23 cellular contexts compared by ENCODE assay signal in genomic region chr19:11652056-11652455, GRCh38.
"Had no signal": no experiment of that assay in that cellular context is flagged by ENCODE, and none has a peak within 500 bp of the region (broad histone marks: within the 10 kb centered on the region; RNA-seq: fewer than 3 reads in every experiment).

No MANE protein-coding gene starts in this region.

- H3K9me3 ChIP-seq: pancreas had no signal

- DNase-seq: dermis blood vessel endothelial cell; effector memory CD4-positive, alpha-beta T cell; gastrocnemius medialis; head of caudate nucleus; left ventricle myocardium superior; lower lobe of right lung; naive B cell; pancreas; right lobe of liver; small intestine; stimulated activated CD4-positive, alpha-beta T cell treated with anti-CD3 and anti-CD28 coated beads, Interleukin-15, amount 100 ng/mL, for 24 hours; stimulated activated CD4-positive, alpha-beta T cell treated with anti-CD3 and anti-CD28 coated beads, Interleukin-4, amount 100 ng/mL, for 1 hour; stimulated activated CD8-positive, alpha-beta memory T cell treated with anti-CD3 and anti-CD28 coated beads, Interleukin-4, amount 100 ng/mL, for 48 hours; stimulated activated naive CD4-positive, alpha-beta T cell; stimulated activated naive CD8-positive, alpha-beta T cell treated with anti-CD3 and anti-CD28 coated beads, Interleukin-15, amount 100 ng/mL, for 72 hours; transverse colon; upper lobe of right lung; uterus had no signal

- ATAC-seq: gastrocnemius medialis; left ventricle myocardium superior; lower lobe of right lung; natural killer cell treated with Interleukin-12 subunit alpha and Interleukin-12 subunit beta and Interleukin-15 and Interleukin-18, amount 100 ng/mL, for 72 hours; pancreas; right lobe of liver; stimulated activated naive CD8-positive, alpha-beta T cell treated with anti-CD3 and anti-CD28 coated beads, Interleukin-15, amount 100 ng/mL, for 72 hours; upper lobe of right lung had no signal

- H3K4me1 ChIP-seq: gastrocnemius medialis, lower lobe of right lung, pancreas, right lobe of liver, suprapubic skin, upper lobe of right lung, uterus had no signal

- H3K27me3 ChIP-seq: gastrocnemius medialis, neutrophil, pancreas, right lobe of liver, suprapubic skin, transverse colon, upper lobe of right lung, uterus had no signal

- H3K4me1 Mint-ChIP-seq: naive B cell; stimulated activated naive CD8-positive, alpha-beta T cell treated with anti-CD3 and anti-CD28 coated beads, Interleukin-15, amount 100 ng/mL, for 72 hours had no signal

- H3K27ac Mint-ChIP-seq: naive B cell; natural killer cell treated with Interleukin-12 subunit alpha and Interleukin-12 subunit beta and Interleukin-15 and Interleukin-18, amount 100 ng/mL, for 72 hours; stimulated activated naive CD8-positive, alpha-beta T cell treated with anti-CD3 and anti-CD28 coated beads, Interleukin-15, amount 100 ng/mL, for 72 hours had no signal

- H3K4me3 ChIP-seq: coronary artery, lower lobe of right lung, pancreas, right lobe of liver, suprapubic skin, transverse colon, upper lobe of right lung, uterus had no signal

- H3K27ac ChIP-seq: coronary artery, gastrocnemius medialis, lower lobe of right lung, neutrophil, pancreas, right lobe of liver, suprapubic skin, transverse colon, upper lobe of right lung, uterus had no signal

- H3K27me3 Mint-ChIP-seq: naive B cell; natural killer cell treated with Interleukin-12 subunit alpha and Interleukin-12 subunit beta and Interleukin-15 and Interleukin-18, amount 100 ng/mL, for 72 hours; stimulated activated naive CD8-positive, alpha-beta T cell treated with anti-CD3 and anti-CD28 coated beads, Interleukin-15, amount 100 ng/mL, for 72 hours had no signal

- H3K36me3 ChIP-seq: gastrocnemius medialis, lower lobe of right lung, neutrophil, pancreas, upper lobe of right lung, uterus had no signal

- H3K4me3 Mint-ChIP-seq: naive B cell; natural killer cell treated with Interleukin-12 subunit alpha and Interleukin-12 subunit beta and Interleukin-15 and Interleukin-18, amount 100 ng/mL, for 72 hours; neural crest cell; stimulated activated naive CD8-positive, alpha-beta T cell treated with anti-CD3 and anti-CD28 coated beads, Interleukin-15, amount 100 ng/mL, for 72 hours had no signal
